ENCODE assay signal across 11 cellular contexts in the genomic region with DNA sequence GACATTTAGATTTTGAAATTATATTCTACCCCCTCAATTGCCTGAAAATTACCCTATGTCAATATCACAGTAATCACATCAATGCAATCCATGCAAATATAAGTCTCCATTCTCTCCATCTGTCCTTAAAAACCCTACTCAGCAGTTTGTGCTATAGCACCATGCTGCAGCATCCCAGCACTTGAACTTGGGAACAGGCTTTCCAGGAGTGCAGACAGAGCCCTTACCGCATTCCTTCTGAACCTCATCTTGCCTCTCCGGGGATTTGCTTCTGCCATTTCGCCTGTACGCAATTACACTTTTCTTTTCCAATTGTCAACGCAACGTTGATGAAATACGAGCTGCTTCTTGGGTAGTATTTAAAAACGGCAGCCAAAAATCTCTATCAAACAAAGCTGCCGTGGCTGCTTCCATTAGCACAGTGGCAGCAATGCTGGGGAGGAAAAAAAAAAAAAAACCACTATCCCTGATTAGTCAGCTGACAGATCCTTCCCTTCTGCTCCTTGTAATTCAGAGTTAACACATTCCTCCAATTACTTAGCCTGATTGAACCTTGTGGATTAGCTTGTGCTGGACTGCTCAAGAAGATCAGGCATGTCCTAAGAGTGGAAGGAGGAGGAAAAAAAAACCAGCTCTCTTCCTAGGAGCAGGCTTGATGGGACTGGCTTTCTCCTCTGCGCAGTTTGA.
DNase-seq lines count a peak whose midpoint lies in the region; ATAC-seq and TF ChIP-seq lines count a peak whose summit lies in the region.
"Had no signal": no experiment of that assay in that cellular context is flagged by ENCODE, and none has a peak within 500 bp of the region (broad histone marks: within the 10 kb centered on the region; RNA-seq: fewer than 3 reads in every experiment).

No MANE protein-coding gene starts in this region.

- no peak overlapping the region for H4K8ac ChIP-seq in H9 (replicated peaks; ENCODE audit: insufficient read length, low read depth, low read length)

- H3K23me2 ChIP-seq in H9 (ENCODE audit: insufficient read length, low read depth, low read length, poor library complexity, severe bottlenecking): no peaks in the 10 kb centered on the region

- DNase-seq in H9 (peak; percentile 34), adipocyte (ENCODE audit: low read depth) (peak; percentile 3), iPS DF 19.7 (ENCODE audit: low read depth, low spot score) (peak; percentile 33), retina (peak; percentile 49), NK-92 (lab: John Stamatoyannopoulos, UW; ENCODE audit: unreplicated experiment) (no peak)
- no peak for DNase-seq in activated CD4-positive, alpha-beta T cell treated with anti-CD3 and anti-CD28 coated beads, Interleukin-2, amount 50 U/mL, for 1 hour
- no peak for DNase-seq in stimulated activated naive B cell treated with anti-CD40 and anti-IgM and Interleukin-4, amounts not matched to agents 10 μg/mL and 1 μg/mL and 100 μg/mL, for 72 hours
- DNase-seq: Calu3, naive B cell, upper lobe of left lung had no signal

- H3K14ac ChIP-seq in H9 (ENCODE audit: insufficient read depth, low read length): no peak overlapping the region

- no peak for ATAC-seq in GM18907 (IDR thresholded peaks at IDR 0.05; ENCODE audit: unreplicated experiment)
- ATAC-seq in stimulated activated naive B cell treated with anti-CD40 and anti-IgM and Interleukin-4, amounts not matched to agents 10 μg/mL and 1 μg/mL and 100 μg/mL, for 72 hours (replicated peaks): no peak

- H3K4me1 ChIP-seq in H9 (ENCODE audit: insufficient read depth, low read length) (no peaks in the 10 kb centered on the region), adipocyte (ENCODE audit: control insufficient read depth, insufficient read depth, low read length) (no peaks in the 10 kb centered on the region)
- H3K4me1 ChIP-seq: upper lobe of left lung had no signal

- no peak overlapping the region for H4K5ac ChIP-seq in H9 (ENCODE audit: insufficient read length, low read depth, low read length)

- TF ChIP-seq CTCF in H9 (conservative IDR thresholded peaks at IDR 0.05): no peak

- no peak overlapping the region for H2BK12ac ChIP-seq in H9 (ENCODE audit: insufficient read length, low read depth, low read length)

- H3T11ph ChIP-seq in H9 (ENCODE audit: low read length): no peak overlapping the region

- no peaks in the 10 kb centered on the region for H3K27me3 Mint-ChIP-seq in H9 (ENCODE audit: low read depth)
- H3K27me3 Mint-ChIP-seq in stimulated activated naive B cell treated with anti-CD40 and anti-IgM and Interleukin-4, amounts not matched to agents 10 μg/mL and 1 μg/mL and 100 μg/mL, for 72 hours: peaks cover 0 to 8% of the 10 kb centered on the region in 2 donors

- no peak overlapping the region for H3K27ac ChIP-seq in H9 (ENCODE audit: insufficient read length, low read depth, low read length)
- H3K27ac ChIP-seq: upper lobe of left lung had no signal

- no peak overlapping the region for H3K23ac ChIP-seq in H9 (ENCODE audit: insufficient read length, low read depth, low read length)

- H3K56ac ChIP-seq in H9 (ENCODE audit: insufficient read length, low read depth, low read length): no peak overlapping the region

- peaks cover 7 to 10% of the 10 kb centered on the region in 2 experiments for H3K4me1 Mint-ChIP-seq in H9
- H3K4me1 Mint-ChIP-seq in stimulated activated naive B cell treated with anti-CD40 and anti-IgM and Interleukin-4, amounts not matched to agents 10 μg/mL and 1 μg/mL and 100 μg/mL, for 72 hours: no peaks in the 10 kb centered on the region
- H3K4me1 Mint-ChIP-seq: naive B cell had no signal

- H3K9ac ChIP-seq in H9 (ENCODE audit: extremely low read depth, insufficient read length, low read length): peak overlapping the region; percentile 2
- H3K9ac ChIP-seq in adipocyte (ENCODE audit: low read length): no peak overlapping the region

- no CpG with 5 or more reads among the region's 10 CpGs for WGBS in H9 (ENCODE audit: extremely low coverage, insufficient read length, low lambda C conversion rate)

- no peak overlapping the region for H3K4ac ChIP-seq in H9 (ENCODE audit: low read depth, low read length)

- peak overlapping the region; percentile 18 for H2AFZ ChIP-seq in H9 (ENCODE audit: low read length)

- no peak overlapping the region for H4K91ac ChIP-seq in H9 (ENCODE audit: insufficient read length, low read depth, low read length)

- H3K18ac ChIP-seq in H9 (ENCODE audit: insufficient read length, low read depth, low read length): no peak overlapping the region

- no peaks in the 10 kb centered on the region for H3K9me3 ChIP-seq in H9 (ENCODE audit: control insufficient read depth, low read depth, low read length)
- H3K9me3 ChIP-seq in adipocyte (ENCODE audit: control insufficient read depth, low read length): no peaks in the 10 kb centered on the region
- H3K9me3 ChIP-seq: upper lobe of left lung had no signal

- H2AK5ac ChIP-seq in H9 (ENCODE audit: insufficient read length, low read length): no peak overlapping the region

- no peaks in the 10 kb centered on the region for H4K20me1 ChIP-seq in H9 (ENCODE audit: control insufficient read depth, insufficient read depth, insufficient read length)

- peak overlapping the region; percentile 67 for H3K4me3 ChIP-seq in adipocyte (ENCODE audit: low read length)
- H3K4me3 ChIP-seq: upper lobe of left lung had no signal

- peak overlapping the region in 1 of 2 experiments; percentile 52; a peak in 2 of 5 replicates for H3K4me3 Mint-ChIP-seq in H9
- no peak overlapping the region for H3K4me3 Mint-ChIP-seq in stimulated activated naive B cell treated with anti-CD40 and anti-IgM and Interleukin-4, amounts not matched to agents 10 μg/mL and 1 μg/mL and 100 μg/mL, for 72 hours
- H3K4me3 Mint-ChIP-seq: naive B cell had no signal

- H3K36me3 Mint-ChIP-seq in H9 (ENCODE audit: insufficient read depth in 1 of 3, low read depth in 3 of 3): no peaks in the 10 kb centered on the region
- no peaks in the 10 kb centered on the region for H3K36me3 Mint-ChIP-seq in stimulated activated naive B cell treated with anti-CD40 and anti-IgM and Interleukin-4, amounts not matched to agents 10 μg/mL and 1 μg/mL and 100 μg/mL, for 72 hours
- H3K36me3 Mint-ChIP-seq: naive B cell had no signal

- no peaks in the 10 kb centered on the region for H3K79me2 ChIP-seq in H9 (ENCODE audit: insufficient read depth, low read length)

- H3K27me3 ChIP-seq in H9 (ENCODE audit: insufficient read depth, low read length): no peaks in the 10 kb centered on the region
- peaks cover 11% of the 10 kb centered on the region for H3K27me3 ChIP-seq in adipocyte (replicated peaks; ENCODE audit: control insufficient read depth, insufficient read depth, low read length)
- H3K27me3 ChIP-seq: upper lobe of left lung had no signal

- H3K27ac Mint-ChIP-seq in H9: peak overlapping the region in 1 of 3 experiments; percentile 11; a peak in 1 of 7 replicates
- no peak overlapping the region for H3K27ac Mint-ChIP-seq in stimulated activated naive B cell treated with anti-CD40 and anti-IgM and Interleukin-4, amounts not matched to agents 10 μg/mL and 1 μg/mL and 100 μg/mL, for 72 hours
- H3K27ac Mint-ChIP-seq: naive B cell had no signal

- H2BK15ac ChIP-seq in H9 (ENCODE audit: low read depth, low read length): no peak overlapping the region

- H2BK5ac ChIP-seq in H9 (ENCODE audit: insufficient read length, low read length): no peak overlapping the region

- no peaks in the 10 kb centered on the region for H3K79me1 ChIP-seq in H9 (ENCODE audit: insufficient read depth, low read depth, low read length, poor library complexity, severe bottlenecking)

- H2BK20ac ChIP-seq in H9 (ENCODE audit: low read depth, low read length, poor library complexity, severe bottlenecking): no peak overlapping the region

- peaks cover 0 to 40% of the 10 kb centered on the region in 2 experiments; a peak in 2 of 5 replicates for H3K9me3 Mint-ChIP-seq in H9
- no peaks in the 10 kb centered on the region for H3K9me3 Mint-ChIP-seq in stimulated activated naive B cell treated with anti-CD40 and anti-IgM and Interleukin-4, amounts not matched to agents 10 μg/mL and 1 μg/mL and 100 μg/mL, for 72 hours
- H3K9me3 Mint-ChIP-seq: naive B cell had no signal

- H3K4me2 ChIP-seq in H9 (ENCODE audit: insufficient read depth, insufficient read length, low read length): peak overlapping the region; percentile 64

- H2BK120ac ChIP-seq in H9 (ENCODE audit: low read depth, low read length, poor library complexity, severe bottlenecking): no peak overlapping the region

- H3K36me3 ChIP-seq in adipocyte (ENCODE audit: control insufficient read depth, insufficient read depth, low read length, severe bottlenecking): no peaks in the 10 kb centered on the region
- H3K36me3 ChIP-seq: upper lobe of left lung had no signal

Comparison
In these comparisons a context has a peak if more than half of its experiments do, and no peak if none do; other contexts are left out.
1. DNase-seq: peak in H9 (single experiment), adipocyte (single experiment), iPS DF 19.7 (single experiment) and retina (single experiment); none in activated CD4-positive, alpha-beta T cell treated with anti-CD3 and anti-CD28 coated beads, Interleukin-2, amount 50 U/mL, for 1 hour (single experiment), NK-92 (single experiment) and stimulated activated naive B cell treated with anti-CD40 and anti-IgM and Interleukin-4, amounts not matched to agents 10 μg/mL and 1 μg/mL and 100 μg/mL, for 72 hours (single experiment).